Comparison of ENCODE assay signal across 1 cellular context in genomic region chr3:119240582-119241434, GRCh38.
TF ChIP-seq lines count a peak whose summit lies in the region.

Gene B4GALT4 (minus strand): TSS chr3:119240878. CDS start chr3:119230099, 10,779 bp downstream.

TF ChIP-seq in HepG2, 621 proteins besides CTCF, POLR2A, EP300 and RAD21 (continued from another document and continues in another):
- TF ChIP-seq, protein P1, sequence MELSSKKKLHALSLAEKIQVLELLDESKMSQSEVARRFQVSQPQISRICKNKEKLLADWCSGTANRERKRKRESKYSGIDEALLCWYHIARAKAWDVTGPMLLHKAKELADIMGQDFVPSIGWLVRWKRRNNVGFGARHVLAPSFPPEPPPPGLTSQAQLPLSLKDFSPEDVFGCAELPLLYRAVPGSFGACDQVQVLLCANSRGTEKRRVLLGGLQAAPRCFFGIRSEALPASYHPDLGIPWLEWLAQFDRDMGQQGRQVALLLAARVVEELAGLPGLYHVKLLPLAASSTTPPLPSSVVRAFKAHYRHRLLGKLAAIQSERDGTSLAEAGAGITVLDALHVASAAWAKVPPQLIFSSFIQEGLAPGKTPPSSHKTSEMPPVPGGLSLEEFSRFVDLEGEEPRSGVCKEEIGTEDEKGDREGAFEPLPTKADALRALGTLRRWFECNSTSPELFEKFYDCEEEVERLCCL (CRISPR knock-in tag; IDR thresholded peaks at IDR 0.05; ENCODE audit: borderline replicate concordance) = no peak
- TF ChIP-seq ZNF709 (CRISPR knock-in tag; IDR thresholded peaks at IDR 0.05) (peak; percentile 76; the same call in 1 of the 2 replicates), ZNF12 (CRISPR knock-in tag; IDR thresholded peaks at IDR 0.05) (peak; percentile 65; the same call in 1 of the 2 replicates), RARG (CRISPR knock-in tag; IDR thresholded peaks at IDR 0.05; ENCODE audit: low read depth) (no peak), ASH2L (IDR thresholded peaks at IDR 0.05; ENCODE audit: insufficient read length, low read depth, low read length) (peak; percentile 66), ZNF644 (CRISPR knock-in tag; IDR thresholded peaks at IDR 0.05; ENCODE audit: low read depth) (no peak), HNF4G (IDR thresholded peaks at IDR 0.05; ENCODE audit: borderline replicate concordance, low read depth, low read length) (no peak), HNF4G (CRISPR knock-in tag; IDR thresholded peaks at IDR 0.05; ENCODE audit: borderline replicate concordance, low read depth) (peak; percentile 42; the same call in 1 of the 2 replicates), ZFYVE20 (CRISPR knock-in tag; IDR thresholded peaks at IDR 0.05; ENCODE audit: borderline replicate concordance, low read depth) (no peak), ZNF564 (CRISPR knock-in tag; IDR thresholded peaks at IDR 0.05) (peak; percentile 42; the same call in 1 of the 2 replicates), ZFP90 (CRISPR knock-in tag; IDR thresholded peaks at IDR 0.05; ENCODE audit: borderline replicate concordance) (peak; percentile 40; the same call in 1 of the 2 replicates), SAP130 (CRISPR knock-in tag; IDR thresholded peaks at IDR 0.05; ENCODE audit: low read depth) (peak; percentile 59), ZNF546 (CRISPR knock-in tag; conservative IDR thresholded peaks at IDR 0.05) (0 out of 2 replicates have a peak, but pooled peaks have one; percentile 63), CBFB (CRISPR knock-in tag; IDR thresholded peaks at IDR 0.05) (0 out of 2 replicates have a peak, but pooled peaks have one; percentile 16), SNRNP70 (IDR thresholded peaks at IDR 0.05; ENCODE audit: low read depth, low read length) (no peak), TAF1 (CRISPR knock-in tag; IDR thresholded peaks at IDR 0.05) (peak; percentile 83), ZNF350 (CRISPR knock-in tag; IDR thresholded peaks at IDR 0.05; ENCODE audit: borderline replicate concordance, low read depth) (no peak), ZBED4 (CRISPR knock-in tag; IDR thresholded peaks at IDR 0.05; ENCODE audit: borderline replicate concordance) (peak; percentile 35; the same call in 1 of the 2 replicates), TMF1 (CRISPR knock-in tag; IDR thresholded peaks at IDR 0.05; ENCODE audit: low read depth) (no peak), ZNF616 (CRISPR knock-in tag; IDR thresholded peaks at IDR 0.05; ENCODE audit: low read depth) (no peak), GMEB2 (CRISPR knock-in tag; IDR thresholded peaks at IDR 0.05; ENCODE audit: low read depth) (0 out of 2 replicates have a peak, but pooled peaks have one; percentile 13), BHLHE40 (IDR thresholded peaks at IDR 0.05; ENCODE audit: low read length) (peak; percentile 26; the same call in 1 of the 2 replicates), ZNF556 (CRISPR knock-in tag; IDR thresholded peaks at IDR 0.05; ENCODE audit: borderline replicate concordance) (peak; percentile 60), ZNF816 (CRISPR knock-in tag; IDR thresholded peaks at IDR 0.05; ENCODE audit: borderline replicate concordance) (peak; percentile 65; the same call in 1 of the 2 replicates), ZNF746 (CRISPR knock-in tag; IDR thresholded peaks at IDR 0.05) (peak; percentile 56; the same call in 1 of the 2 replicates), ZNF142 (CRISPR knock-in tag; IDR thresholded peaks at IDR 0.05) (peak; percentile 65; the same call in 1 of the 2 replicates), SP140L (CRISPR knock-in tag; IDR thresholded peaks at IDR 0.05; ENCODE audit: borderline replicate concordance) (no peak), ZZZ3 (CRISPR knock-in tag; IDR thresholded peaks at IDR 0.05; ENCODE audit: borderline replicate concordance) (0 out of 2 replicates have a peak, but pooled peaks have one; percentile 38), ZNF432 (CRISPR knock-in tag; IDR thresholded peaks at IDR 0.05; ENCODE audit: borderline replicate concordance) (no peak), LBX2 (CRISPR knock-in tag; IDR thresholded peaks at IDR 0.05; ENCODE audit: borderline replicate concordance) (no peak), ZNF598 (CRISPR knock-in tag; IDR thresholded peaks at IDR 0.05; ENCODE audit: borderline replicate concordance) (no peak), CCAR2 (optimal IDR thresholded peaks at IDR 0.05; ENCODE audit: low read depth, low read length) (no peak), RFXAP (CRISPR knock-in tag; IDR thresholded peaks at IDR 0.05; ENCODE audit: borderline replicate concordance) (no peak), ZNF563 (CRISPR knock-in tag; IDR thresholded peaks at IDR 0.05) (peak; percentile 72), KDM1A (CRISPR knock-in tag; IDR thresholded peaks at IDR 0.05) (0 out of 2 replicates have a peak, but pooled peaks have one; percentile 20), ZNF343 (CRISPR knock-in tag; IDR thresholded peaks at IDR 0.05) (peak; percentile 68; the same call in 1 of the 2 replicates), KDM5A (IDR thresholded peaks at IDR 0.05; ENCODE audit: borderline replicate concordance, low read length) (no peak; the same call in 1 of the 2 replicates), ZNF543 (CRISPR knock-in tag; IDR thresholded peaks at IDR 0.05) (peak; percentile 34; the same call in 1 of the 2 replicates), ZFX (CRISPR knock-in tag; IDR thresholded peaks at IDR 0.05; ENCODE audit: low read depth) (peak; percentile 95), PPARG (CRISPR knock-in tag; conservative IDR thresholded peaks at IDR 0.05) (no peak), SMARCC2 (IDR thresholded peaks at IDR 0.05) (no peak), MTF2 (CRISPR knock-in tag; IDR thresholded peaks at IDR 0.05; ENCODE audit: borderline replicate concordance) (no peak), REL (CRISPR knock-in tag; conservative IDR thresholded peaks at IDR 0.05) (peak; percentile 92; the same call in 1 of the 2 replicates), SMAD9 (CRISPR knock-in tag; IDR thresholded peaks at IDR 0.05) (peak; percentile 56; the same call in 1 of the 2 replicates)
- TF ChIP-seq, protein P2, sequence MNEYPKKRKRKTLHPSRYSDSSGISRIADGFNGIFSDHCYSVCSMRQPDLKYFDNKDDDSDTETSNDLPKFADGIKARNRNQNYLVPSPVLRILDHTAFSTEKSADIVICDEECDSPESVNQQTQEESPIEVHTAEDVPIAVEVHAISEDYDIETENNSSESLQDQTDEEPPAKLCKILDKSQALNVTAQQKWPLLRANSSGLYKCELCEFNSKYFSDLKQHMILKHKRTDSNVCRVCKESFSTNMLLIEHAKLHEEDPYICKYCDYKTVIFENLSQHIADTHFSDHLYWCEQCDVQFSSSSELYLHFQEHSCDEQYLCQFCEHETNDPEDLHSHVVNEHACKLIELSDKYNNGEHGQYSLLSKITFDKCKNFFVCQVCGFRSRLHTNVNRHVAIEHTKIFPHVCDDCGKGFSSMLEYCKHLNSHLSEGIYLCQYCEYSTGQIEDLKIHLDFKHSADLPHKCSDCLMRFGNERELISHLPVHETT (CRISPR knock-in tag; conservative IDR thresholded peaks at IDR 0.05) = peak; percentile 52; the same call in 1 of the 2 replicates
- TF ChIP-seq, protein P3, sequence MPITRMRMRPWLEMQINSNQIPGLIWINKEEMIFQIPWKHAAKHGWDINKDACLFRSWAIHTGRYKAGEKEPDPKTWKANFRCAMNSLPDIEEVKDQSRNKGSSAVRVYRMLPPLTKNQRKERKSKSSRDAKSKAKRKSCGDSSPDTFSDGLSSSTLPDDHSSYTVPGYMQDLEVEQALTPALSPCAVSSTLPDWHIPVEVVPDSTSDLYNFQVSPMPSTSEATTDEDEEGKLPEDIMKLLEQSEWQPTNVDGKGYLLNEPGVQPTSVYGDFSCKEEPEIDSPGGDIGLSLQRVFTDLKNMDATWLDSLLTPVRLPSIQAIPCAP (CRISPR knock-in tag; IDR thresholded peaks at IDR 0.05; ENCODE audit: low read depth) = 0 out of 2 replicates have a peak, but pooled peaks have one; percentile 42
- TF ChIP-seq, protein P4, sequence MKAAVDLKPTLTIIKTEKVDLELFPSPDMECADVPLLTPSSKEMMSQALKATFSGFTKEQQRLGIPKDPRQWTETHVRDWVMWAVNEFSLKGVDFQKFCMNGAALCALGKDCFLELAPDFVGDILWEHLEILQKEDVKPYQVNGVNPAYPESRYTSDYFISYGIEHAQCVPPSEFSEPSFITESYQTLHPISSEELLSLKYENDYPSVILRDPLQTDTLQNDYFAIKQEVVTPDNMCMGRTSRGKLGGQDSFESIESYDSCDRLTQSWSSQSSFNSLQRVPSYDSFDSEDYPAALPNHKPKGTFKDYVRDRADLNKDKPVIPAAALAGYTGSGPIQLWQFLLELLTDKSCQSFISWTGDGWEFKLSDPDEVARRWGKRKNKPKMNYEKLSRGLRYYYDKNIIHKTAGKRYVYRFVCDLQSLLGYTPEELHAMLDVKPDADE (CRISPR knock-in tag; IDR thresholded peaks at IDR 0.05) = 0 out of 2 replicates have a peak, but pooled peaks have one; percentile 47
